In the genomic region with DNA sequence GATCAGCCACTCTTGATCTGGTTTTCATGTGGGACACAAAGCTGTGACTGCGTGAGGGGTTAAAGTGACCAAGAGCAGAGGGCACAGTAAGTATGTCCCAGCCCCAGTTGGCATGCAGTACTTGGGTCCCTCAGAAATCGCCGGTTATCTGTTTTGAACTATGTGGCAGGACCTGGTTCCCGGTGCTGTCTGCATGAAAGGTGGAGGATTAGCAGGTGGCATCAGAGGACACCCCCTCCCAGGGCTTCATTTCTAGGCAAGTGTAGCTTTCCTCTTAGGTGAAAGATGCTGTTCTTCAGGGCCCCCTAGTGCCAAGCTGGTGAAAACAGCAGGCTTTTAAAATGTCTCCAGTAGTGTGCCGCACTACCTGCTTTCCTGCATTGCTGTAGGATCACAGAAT, we compare ENCODE assay signal across 8 cellular contexts. TPM values are rescaled to one million over a fixed set of nuclear protein-coding genes. Genes with fewer than 3 reads are reported as not detected.
DNase-seq lines count a peak whose midpoint lies in the region; ATAC-seq, FAIRE-seq and TF ChIP-seq lines count a peak whose summit lies in the region.
"Had no signal": no experiment of that assay in that cellular context is flagged by ENCODE, and none has a peak within 500 bp of the region (broad histone marks: within the 10 kb centered on the region; RNA-seq: fewer than 3 reads in every experiment).

No MANE protein-coding gene starts in this region.

- H3K36me3 ChIP-seq in esophagus squamous epithelium (peaks cover 9 to 71% (median 21%) of the 10 kb centered on the region in 3 donors), transverse colon (peaks cover 0 to 22% (median 8%) of the 10 kb centered on the region in 4 donors)

- H3K27me3 ChIP-seq in esophagus squamous epithelium (no peaks in the 10 kb centered on the region), transverse colon (no peaks in the 10 kb centered on the region)

- POLR2A ChIA-PET in naive thymus-derived CD8-positive, alpha-beta T cell (lab: Charles Lee), result interaction anchor here (0.6 to 1.5 kb wide), 2 partner anchors 252 to 265 kb away, joined by 3 to 4 read pairs; no protein-coding TSS in a partner anchor

- in situ Hi-C loops in transverse colon (cut with MboI; ENCODE audit: low pct_ligation_motif_present in 1 of 4, low pct_unique_long_range_greater_than_20kb in 1 of 4, low sequenced_read_pairs in 3 of 4), result loop anchor here in 3 of 4 donors (5.0 to 25.0 kb wide), 3 partner anchors 80 to 92 kb away; partner anchors contain the start of gene FBXO34 (in 3 of the 3)

- peak; percentile 85 for ATAC-seq in HG03354 (IDR thresholded peaks at IDR 0.05; ENCODE audit: poor library complexity, severe bottlenecking, unreplicated experiment)
- ATAC-seq in naive thymus-derived CD8-positive, alpha-beta T cell, result peak; percentile 89 to 95

- peak overlapping the region in 7 of 10 donors; percentile 16 to 85 (median 51) for H3K27ac Mint-ChIP-seq in naive thymus-derived CD8-positive, alpha-beta T cell

- H3K27me3 Mint-ChIP-seq in naive thymus-derived CD8-positive, alpha-beta T cell, result no peaks in the 10 kb centered on the region

- peaks cover 0 to 36% (median 6%) of the 10 kb centered on the region in 3 donors for H3K36me3 Mint-ChIP-seq in naive thymus-derived CD8-positive, alpha-beta T cell

- peaks cover 0 to 25% (median 6%) of the 10 kb centered on the region in 3 donors for H3K4me1 ChIP-seq in esophagus squamous epithelium
- H3K4me1 ChIP-seq in transverse colon, result peaks cover 0 to 40% (median 12%) of the 10 kb centered on the region in 4 donors

- no peak for DNase-seq in GM12891 (ENCODE audit: insufficient read length, low spot score)
- peak; percentile 44 for DNase-seq in NCI-H526 treated with DMSO at 0.1 percent for 48 hours (lab: John Stamatoyannopoulos, UW)
- peak; percentile 33 for DNase-seq in activated T-cell treated with anti-CD3 and anti-CD28 coated beads for 1 hour (ENCODE audit: low read depth)
- DNase-seq in esophagus squamous epithelium (lab: John Stamatoyannopoulos, UW), result no peak
- peak; percentile 15 to 72 (median 52) for DNase-seq in naive thymus-derived CD8-positive, alpha-beta T cell
- DNase-seq in transverse colon, result peak; percentile 69

- no peaks in the 10 kb centered on the region for H3K9me3 ChIP-seq in esophagus squamous epithelium
- H3K9me3 ChIP-seq in transverse colon, result no peaks in the 10 kb centered on the region

- 33 to 39% methylated on average over 4 of the region's 5 CpGs for WGBS in esophagus squamous epithelium, 2 donors
- 42 to 49% methylated on average over 4 to 5 of the region's 5 CpGs for WGBS in transverse colon (ENCODE audit: low coverage in 1 of 2), 2 donors

- H3K27ac ChIP-seq in esophagus squamous epithelium, result peak overlapping the region; percentile 40 to 70 (median 62)
- H3K27ac ChIP-seq in transverse colon, result peak overlapping the region; percentile 13 to 71 (median 54)

- TF ChIP-seq EP300 in transverse colon (IDR thresholded peaks at IDR 0.05; ENCODE audit: low read depth), result no peak

- peaks cover 0 to 17% (median 7%) of the 10 kb centered on the region in 4 donors for H3K4me1 Mint-ChIP-seq in naive thymus-derived CD8-positive, alpha-beta T cell

- no peak overlapping the region for H3K4me3 ChIP-seq in esophagus squamous epithelium
- H3K4me3 ChIP-seq in transverse colon, result no peak overlapping the region

- intact Hi-C loops in esophagus squamous epithelium (cut with DNase I) (no loop called here), transverse colon (cut with DNase I; ENCODE audit: low total_unique reads) (no loop called here)

- TF ChIP-seq CTCF in esophagus squamous epithelium (IDR thresholded peaks at IDR 0.05) (peak in 5 of 6 experiments; percentile 44 to 81 (median 61)), transverse colon (IDR thresholded peaks at IDR 0.05) (peak; percentile 47 to 80 (median 60))

- H3K4me3 Mint-ChIP-seq in naive thymus-derived CD8-positive, alpha-beta T cell, result peak overlapping the region in 3 of 10 donors; percentile 15 to 28 (median 26)

- TF ChIP-seq POLR2A in GM12891 (IDR thresholded peaks at IDR 0.05; ENCODE audit: low read depth, low read length), result no peak
- no peak for TF ChIP-seq POLR2A in esophagus squamous epithelium (IDR thresholded peaks at IDR 0.05)
- TF ChIP-seq POLR2A in transverse colon (IDR thresholded peaks at IDR 0.05), result no peak

- FAIRE-seq in GM12891 (lab: Jason Lieb, UNC), result peak; percentile 66
- FAIRE-seq: endometrium had no signal

- no peaks in the 10 kb centered on the region for H3K9me3 Mint-ChIP-seq in naive thymus-derived CD8-positive, alpha-beta T cell

TF ChIP-seq in GM12891, 5 proteins besides CTCF, POLR2A, EP300 and RAD21:
- TF ChIP-seq SPI1 (IDR thresholded peaks at IDR 0.05; ENCODE audit: low read depth, low read length), result no peak

RNA-seq across cellular contexts. Expression of gene ATG14, which starts 57.1 kb away (rescaled TPM):
- polyA plus RNA-seq in GM12891 (2012; ENCODE audit: low read depth, missing spikeins), result 4.3 TPM
- 10 to 100 TPM in 1 of 4 donors, 1 to 10 TPM in 3; 4.6 to 12.8 (median 7.5) TPM for total RNA-seq in esophagus squamous epithelium
- total RNA-seq in naive thymus-derived CD8-positive, alpha-beta T cell, result 10 to 100 TPM; 15.7 to 17.6 TPM
- polyA plus RNA-seq in naive thymus-derived CD8-positive, alpha-beta T cell, result 1 to 10 TPM; 5.2 to 6.3 (median 5.3) TPM
- total RNA-seq in transverse colon, result 10 to 100 TPM; 11.5 to 24.7 (median 13.4) TPM

Comparison
In these comparisons a context has a peak if more than half of its experiments do, and no peak if none do; other contexts are left out.
1. DNase-seq: peak in NCI-H526 treated with DMSO at 0.1 percent for 48 hours (single experiment), activated T-cell treated with anti-CD3 and anti-CD28 coated beads for 1 hour (single experiment), naive thymus-derived CD8-positive, alpha-beta T cell (10 of 10) and transverse colon (single experiment); none in GM12891 (single experiment) and esophagus squamous epithelium (single experiment).